In genomic region chr6:33290459-33290858, GRCh38 we compare ENCODE assay signal across 11 cellular contexts. TPM values are rescaled to one million over a fixed set of nuclear protein-coding genes. Genes with fewer than 3 reads are reported as not detected.
DNase-seq lines count a peak whose midpoint lies in the region; ATAC-seq and TF ChIP-seq lines count a peak whose summit lies in the region.
"Had no signal": no experiment of that assay in that cellular context is flagged by ENCODE, and none has a peak within 500 bp of the region (broad histone marks: within the 10 kb centered on the region; RNA-seq: fewer than 3 reads in every experiment).

No MANE protein-coding gene starts in this region.

- TF ChIP-seq POLR2A in stomach (IDR thresholded peaks at IDR 0.05) = no peak

- H3K4me3 Mint-ChIP-seq in activated CD8-positive, alpha-beta memory T cell treated with anti-CD3 and anti-CD28 coated beads, Interleukin-2, amount 10 ng/mL, durations not matched to agents 7 days and 5 days = peak overlapping the region; percentile 89
- H3K4me3 Mint-ChIP-seq in activated CD8-positive, alpha-beta T cell treated with anti-CD3 and anti-CD28 coated beads, Interleukin-2, amount 10 ng/mL, durations not matched to agents 7 days and 5 days = peak overlapping the region; percentile 97

- TF ChIP-seq EP300 in stomach (IDR thresholded peaks at IDR 0.05) = no peak

- CTCF ChIA-PET in activated CD8-positive, alpha-beta memory T cell treated with anti-CD3 and anti-CD28 coated beads, Interleukin-2, amount 10 ng/mL, durations not matched to agents 7 days and 5 days (lab: Charles Lee) = interaction anchor here (2.1 to 6.3 kb wide), 3 partner anchors 9 to 54 kb away, joined by 6 to 58 read pairs (median 9); partner anchors contain the start of gene B3GALT4
- CTCF ChIA-PET in activated CD8-positive, alpha-beta T cell treated with anti-CD3 and anti-CD28 coated beads, Interleukin-2, amount 10 ng/mL, durations not matched to agents 7 days and 5 days (lab: Charles Lee) = interaction anchor here (0.6 to 2.6 kb wide), 5 partner anchors 8 to 42 kb away, joined by 3 to 25 read pairs (median 5); partner anchors contain the start of gene RGL2

- peak overlapping the region; percentile 89 for H3K27ac Mint-ChIP-seq in activated CD8-positive, alpha-beta memory T cell treated with anti-CD3 and anti-CD28 coated beads, Interleukin-2, amount 10 ng/mL, durations not matched to agents 7 days and 5 days
- peak overlapping the region; percentile 87 for H3K27ac Mint-ChIP-seq in activated CD8-positive, alpha-beta T cell treated with anti-CD3 and anti-CD28 coated beads, Interleukin-2, amount 10 ng/mL, durations not matched to agents 7 days and 5 days

- peaks cover 25% of the 10 kb centered on the region for H3K36me3 Mint-ChIP-seq in activated CD8-positive, alpha-beta memory T cell treated with anti-CD3 and anti-CD28 coated beads, Interleukin-2, amount 10 ng/mL, durations not matched to agents 7 days and 5 days
- H3K36me3 Mint-ChIP-seq in activated CD8-positive, alpha-beta T cell treated with anti-CD3 and anti-CD28 coated beads, Interleukin-2, amount 10 ng/mL, durations not matched to agents 7 days and 5 days (ENCODE audit: low read depth) = peaks cover 61% of the 10 kb centered on the region

- H3K4me3 ChIP-seq in iPS-18c (ENCODE audit: insufficient read depth, low read depth, low read length) (peak overlapping the region; percentile 82), stomach (peak overlapping the region; percentile 71 to 94 (median 79))

- H3K27ac ChIP-seq in stomach = peak overlapping the region in 2 of 5 donors; percentile 74 to 89

- peaks cover 30 to 73% (median 70%) of the 10 kb centered on the region in 4 donors for H3K36me3 ChIP-seq in stomach

- DNase-seq in activated CD8-positive, alpha-beta memory T cell treated with anti-CD3 and anti-CD28 coated beads, Interleukin-2, amount 10 ng/mL, durations not matched to agents 7 days and 5 days = no peak
- no peak for DNase-seq in activated CD8-positive, alpha-beta memory T cell treated with anti-CD3 and anti-CD28 coated beads, Interleukin-2, amount 50 U/mL, for 4 hours
- DNase-seq in activated CD8-positive, alpha-beta T cell treated with anti-CD3 and anti-CD28 coated beads, Interleukin-2, amount 10 ng/mL, durations not matched to agents 7 days and 5 days = no peak
- DNase-seq in stomach = no peak
- DNase-seq: activated gamma-delta T cell, NCI-H2171, small intestine had no signal

- no peak for ATAC-seq in activated CD8-positive, alpha-beta memory T cell treated with anti-CD3 and anti-CD28 coated beads, Interleukin-2, amount 10 ng/mL, durations not matched to agents 7 days and 5 days
- ATAC-seq in activated CD8-positive, alpha-beta T cell treated with anti-CD3 and anti-CD28 coated beads, Interleukin-2, amount 10 ng/mL, durations not matched to agents 7 days and 5 days = no peak
- no peak for ATAC-seq in GM19351 (IDR thresholded peaks at IDR 0.05; ENCODE audit: unreplicated experiment)
- ATAC-seq in HG03108 (IDR thresholded peaks at IDR 0.05; ENCODE audit: unreplicated experiment) = no peak
- ATAC-seq in HG02759 (IDR thresholded peaks at IDR 0.05; ENCODE audit: unreplicated experiment) = no peak

- intact Hi-C loops in stomach (cut with DNase I; ENCODE audit: low total_unique reads) = no loop called here

- no peak for TF ChIP-seq CTCF in stomach (IDR thresholded peaks at IDR 0.05)

- POLR2A ChIA-PET in activated CD8-positive, alpha-beta T cell treated with anti-CD3 and anti-CD28 coated beads, Interleukin-2, amount 10 ng/mL, durations not matched to agents 7 days and 5 days (lab: Charles Lee) = interaction anchor here (0.6 to 3.4 kb wide), 6 partner anchors 9 to 215 kb away, joined by 3 to 50 read pairs (median 6); partner anchors contain the start of genes B3GALT4, HLA-DPB1, RGL2 and RPS18

- H3K4me1 ChIP-seq in stomach = peaks cover 20 to 45% (median 37%) of the 10 kb centered on the region in 4 donors

- H3K9me3 Mint-ChIP-seq in activated CD8-positive, alpha-beta memory T cell treated with anti-CD3 and anti-CD28 coated beads, Interleukin-2, amount 10 ng/mL, durations not matched to agents 7 days and 5 days (ENCODE audit: low read depth) = no peaks in the 10 kb centered on the region
- H3K9me3 Mint-ChIP-seq in activated CD8-positive, alpha-beta T cell treated with anti-CD3 and anti-CD28 coated beads, Interleukin-2, amount 10 ng/mL, durations not matched to agents 7 days and 5 days (ENCODE audit: insufficient read depth) = no peaks in the 10 kb centered on the region

- H3K9me3 ChIP-seq in iPS-18c (ENCODE audit: control insufficient read depth, insufficient read depth, low read length) = no peaks in the 10 kb centered on the region
- no peaks in the 10 kb centered on the region for H3K9me3 ChIP-seq in stomach

- no peaks in the 10 kb centered on the region for H3K27me3 ChIP-seq in stomach

- H3K4me1 Mint-ChIP-seq in activated CD8-positive, alpha-beta memory T cell treated with anti-CD3 and anti-CD28 coated beads, Interleukin-2, amount 10 ng/mL, durations not matched to agents 7 days and 5 days = peaks cover 42% of the 10 kb centered on the region
- H3K4me1 Mint-ChIP-seq in activated CD8-positive, alpha-beta T cell treated with anti-CD3 and anti-CD28 coated beads, Interleukin-2, amount 10 ng/mL, durations not matched to agents 7 days and 5 days (ENCODE audit: low read depth) = peaks cover 46% of the 10 kb centered on the region

- 64 to 76% (median 66%) methylated on average over 7 of the region's 7 CpGs for WGBS in stomach, 5 donors

- H3K27me3 Mint-ChIP-seq in activated CD8-positive, alpha-beta memory T cell treated with anti-CD3 and anti-CD28 coated beads, Interleukin-2, amount 10 ng/mL, durations not matched to agents 7 days and 5 days = no peaks in the 10 kb centered on the region
- H3K27me3 Mint-ChIP-seq in activated CD8-positive, alpha-beta T cell treated with anti-CD3 and anti-CD28 coated beads, Interleukin-2, amount 10 ng/mL, durations not matched to agents 7 days and 5 days (ENCODE audit: low read depth) = no peaks in the 10 kb centered on the region

RNA-seq across cellular contexts. Expression of gene PFDN6, which starts 1.1 kb away (rescaled TPM):
- 10 to 100 TPM; 67.8 to 90.3 TPM for total RNA-seq in activated CD8-positive, alpha-beta memory T cell treated with anti-CD3 and anti-CD28 coated beads, Interleukin-2, amount 10 ng/mL, durations not matched to agents 7 days and 5 days
- 10 to 100 TPM; 72.0 to 78.4 TPM for total RNA-seq in activated CD8-positive, alpha-beta T cell treated with anti-CD3 and anti-CD28 coated beads, Interleukin-2, amount 10 ng/mL, durations not matched to agents 7 days and 5 days
- 10 to 100 TPM in 3 of 5 donors, 1 to 10 TPM in 1, not detected in 1; 9.7 to 32.9 (median 12.8) TPM for total RNA-seq in stomach
- 100 to 1,000 TPM; 117 to 265 (median 202) TPM for polyA plus RNA-seq in stomach

RNA-seq across cellular contexts. Expression of gene WDR46, which starts 1.4 kb away (rescaled TPM):
- 10 to 100 TPM; 61.5 to 78.4 TPM for total RNA-seq in activated CD8-positive, alpha-beta memory T cell treated with anti-CD3 and anti-CD28 coated beads, Interleukin-2, amount 10 ng/mL, durations not matched to agents 7 days and 5 days
- total RNA-seq in activated CD8-positive, alpha-beta T cell treated with anti-CD3 and anti-CD28 coated beads, Interleukin-2, amount 10 ng/mL, durations not matched to agents 7 days and 5 days = 10 to 100 TPM; 66.7 to 68.9 TPM
- total RNA-seq in stomach = 10 to 100 TPM; 42.9 to 72.9 (median 54.5) TPM
- 10 to 100 TPM; 47.5 to 65.1 (median 54.4) TPM for polyA plus RNA-seq in stomach

RNA-seq across cellular contexts. Expression of gene RGL2, which starts 8.3 kb away (rescaled TPM):
- 10 to 100 TPM; 34.7 to 49.9 TPM for total RNA-seq in activated CD8-positive, alpha-beta memory T cell treated with anti-CD3 and anti-CD28 coated beads, Interleukin-2, amount 10 ng/mL, durations not matched to agents 7 days and 5 days
- 10 to 100 TPM; 50.8 to 58.2 TPM for total RNA-seq in activated CD8-positive, alpha-beta T cell treated with anti-CD3 and anti-CD28 coated beads, Interleukin-2, amount 10 ng/mL, durations not matched to agents 7 days and 5 days
- total RNA-seq in stomach = 100 to 1,000 TPM in 1 of 5 donors, 10 to 100 TPM in 4; 10.4 to 103 (median 52.7) TPM
- polyA plus RNA-seq in stomach = 100 to 1,000 TPM in 1 of 3 donors, 10 to 100 TPM in 2; 37.4 to 112 (median 44.3) TPM

RNA-seq across cellular contexts. Expression of gene B3GALT4, which starts 13.5 kb away (rescaled TPM):
- total RNA-seq in activated CD8-positive, alpha-beta memory T cell treated with anti-CD3 and anti-CD28 coated beads, Interleukin-2, amount 10 ng/mL, durations not matched to agents 7 days and 5 days = 10 to 100 TPM; 14.0 to 20.5 TPM
- total RNA-seq in activated CD8-positive, alpha-beta T cell treated with anti-CD3 and anti-CD28 coated beads, Interleukin-2, amount 10 ng/mL, durations not matched to agents 7 days and 5 days = 10 to 100 TPM; 12.2 to 12.8 TPM
- total RNA-seq in stomach = 10 to 100 TPM in 4 of 5 donors, not detected in 1; 10.8 to 42.9 (median 32.6) TPM
- 10 to 100 TPM in 2 of 3 donors, 1 to 10 TPM in 1; 9.8 to 11.5 (median 10.5) TPM for polyA plus RNA-seq in stomach

RNA-seq across cellular contexts. Expression of gene RPS18, which starts 18.6 kb away (rescaled TPM):
- total RNA-seq in activated CD8-positive, alpha-beta memory T cell treated with anti-CD3 and anti-CD28 coated beads, Interleukin-2, amount 10 ng/mL, durations not matched to agents 7 days and 5 days = 1,000 to 10,000 TPM; 2,808 to 3,161 TPM
- 1,000 to 10,000 TPM; 2,792 to 2,813 TPM for total RNA-seq in activated CD8-positive, alpha-beta T cell treated with anti-CD3 and anti-CD28 coated beads, Interleukin-2, amount 10 ng/mL, durations not matched to agents 7 days and 5 days
- total RNA-seq in stomach = 1,000 to 10,000 TPM in 4 of 5 donors, 100 to 1,000 TPM in 1; 279 to 3,666 (median 1,718) TPM
- 1,000 to 10,000 TPM; 4,575 to 9,227 (median 6,928) TPM for polyA plus RNA-seq in stomach
